In genomic region chr3:160531311-160531710, GRCh38 we compare ENCODE assay signal across 20 cellular contexts. TPM values are rescaled to one million over a fixed set of nuclear protein-coding genes. Genes with fewer than 3 reads are reported as not detected.
DNase-seq lines count a peak whose midpoint lies in the region; ATAC-seq lines count a peak whose summit lies in the region.
"Had no signal": no experiment of that assay in that cellular context is flagged by ENCODE, and none has a peak within 500 bp of the region (broad histone marks: within the 10 kb centered on the region; RNA-seq: fewer than 3 reads in every experiment).

No MANE protein-coding gene starts in this region.

- H3K4me1 Mint-ChIP-seq in central memory CD8-positive, alpha-beta T cell: no peaks in the 10 kb centered on the region
- peaks cover 0 to 2% of the 10 kb centered on the region in 2 donors for H3K4me1 Mint-ChIP-seq in stimulated activated naive B cell treated with anti-CD40 and anti-IgM and Interleukin-4, amounts not matched to agents 10 μg/mL and 1 μg/mL and 100 μg/mL, for 72 hours

- H3K27ac Mint-ChIP-seq in central memory CD8-positive, alpha-beta T cell (ENCODE audit: low read depth): peak overlapping the region; percentile 4
- peak overlapping the region; percentile 73 for H3K27ac Mint-ChIP-seq in stimulated activated naive B cell treated with anti-CD40 and anti-IgM and Interleukin-4, amounts not matched to agents 10 μg/mL and 1 μg/mL and 100 μg/mL, for 72 hours

- no peaks in the 10 kb centered on the region for H3K27me3 Mint-ChIP-seq in central memory CD8-positive, alpha-beta T cell
- no peaks in the 10 kb centered on the region for H3K27me3 Mint-ChIP-seq in stimulated activated naive B cell treated with anti-CD40 and anti-IgM and Interleukin-4, amounts not matched to agents 10 μg/mL and 1 μg/mL and 100 μg/mL, for 72 hours

- H3K9me3 Mint-ChIP-seq in central memory CD8-positive, alpha-beta T cell: no peaks in the 10 kb centered on the region
- H3K9me3 Mint-ChIP-seq in stimulated activated naive B cell treated with anti-CD40 and anti-IgM and Interleukin-4, amounts not matched to agents 10 μg/mL and 1 μg/mL and 100 μg/mL, for 72 hours: no peaks in the 10 kb centered on the region
- H3K9me3 Mint-ChIP-seq: CD8-positive, alpha-beta memory T cell had no signal

- no peak for ATAC-seq in central memory CD8-positive, alpha-beta T cell (replicated peaks; ENCODE audit: extremely low read depth, poor library complexity, severe bottlenecking)
- ATAC-seq in stimulated activated naive B cell treated with anti-CD40 and anti-IgM and Interleukin-4, amounts not matched to agents 10 μg/mL and 1 μg/mL and 100 μg/mL, for 72 hours (replicated peaks): no peak

- H3K36me3 Mint-ChIP-seq in central memory CD8-positive, alpha-beta T cell (ENCODE audit: insufficient read depth): peaks cover 63% of the 10 kb centered on the region
- peaks cover 19 to 28% of the 10 kb centered on the region in 2 donors for H3K36me3 Mint-ChIP-seq in stimulated activated naive B cell treated with anti-CD40 and anti-IgM and Interleukin-4, amounts not matched to agents 10 μg/mL and 1 μg/mL and 100 μg/mL, for 72 hours

- no peak overlapping the region for H3K4me3 Mint-ChIP-seq in central memory CD8-positive, alpha-beta T cell
- H3K4me3 Mint-ChIP-seq in stimulated activated naive B cell treated with anti-CD40 and anti-IgM and Interleukin-4, amounts not matched to agents 10 μg/mL and 1 μg/mL and 100 μg/mL, for 72 hours: no peak overlapping the region
- H3K4me3 Mint-ChIP-seq: CD8-positive, alpha-beta memory T cell had no signal

- peak; percentile 28 for DNase-seq in NCI-H2196 (lab: John Stamatoyannopoulos, UW; ENCODE audit: unreplicated experiment)
- DNase-seq in NCI-H2196 treated with DMSO at 0.1 percent for 48 hours (lab: John Stamatoyannopoulos, UW; ENCODE audit: unreplicated experiment): no peak
- DNase-seq in central memory CD8-positive, alpha-beta T cell (ENCODE audit: low spot score in 2 of 2): no peak
- peak; percentile 12 for DNase-seq in glomerular endothelial cell (ENCODE audit: extremely low read depth, low read depth, low spot score)
- no peak for DNase-seq in stimulated activated naive B cell treated with anti-CD40 and anti-IgM and Interleukin-4, amounts not matched to agents 10 μg/mL and 1 μg/mL and 100 μg/mL, for 72 hours
- DNase-seq in H4 (ENCODE audit: low spot score): no peak
- no peak for DNase-seq in Kasumi-1 (lab: John Stamatoyannopoulos, UW)
- DNase-seq: Calu3; CD8-positive, alpha-beta memory T cell; DMS153; GDM1; Karpas-422; NCI-H1417; NCI-H1694 treated with DMSO at 0.1 percent for 48 hours; NCI-H2081 treated with DMSO at 0.1 percent for 48 hours; NCI-H2227 treated with DMSO at 0.1 percent for 48 hours; NCI-H510A; NK-92 treated with Interleukin-12 subunit alpha and Interleukin-12 subunit beta, amount 100 ng/mL, for 24 hours; SIG-M5; SK-N-SH had no signal

RNA-seq across cellular contexts. Expression of gene KPNA4, which starts 34.1 kb away (rescaled TPM):
- total RNA-seq in glomerular endothelial cell: 32.3 and 39.7 TPM in 2 replicates
- 15.2 and 19.5 TPM in 2 replicates for total RNA-seq in H4 (2014; rRNA removed; shearing (Covaris generic))

Comparison
In these comparisons a context has a peak if more than half of its experiments do, and no peak if none do; other contexts are left out.
1. DNase-seq: peak in NCI-H2196 (single experiment) and glomerular endothelial cell (single experiment); none in NCI-H2196 treated with DMSO at 0.1 percent for 48 hours (single experiment), central memory CD8-positive, alpha-beta T cell (0 of 2), stimulated activated naive B cell treated with anti-CD40 and anti-IgM and Interleukin-4, amounts not matched to agents 10 μg/mL and 1 μg/mL and 100 μg/mL, for 72 hours (single experiment), H4 (single experiment) and Kasumi-1 (0 of 2).